Comparison of ENCODE assay signal across 29 cellular contexts in the genomic region with DNA sequence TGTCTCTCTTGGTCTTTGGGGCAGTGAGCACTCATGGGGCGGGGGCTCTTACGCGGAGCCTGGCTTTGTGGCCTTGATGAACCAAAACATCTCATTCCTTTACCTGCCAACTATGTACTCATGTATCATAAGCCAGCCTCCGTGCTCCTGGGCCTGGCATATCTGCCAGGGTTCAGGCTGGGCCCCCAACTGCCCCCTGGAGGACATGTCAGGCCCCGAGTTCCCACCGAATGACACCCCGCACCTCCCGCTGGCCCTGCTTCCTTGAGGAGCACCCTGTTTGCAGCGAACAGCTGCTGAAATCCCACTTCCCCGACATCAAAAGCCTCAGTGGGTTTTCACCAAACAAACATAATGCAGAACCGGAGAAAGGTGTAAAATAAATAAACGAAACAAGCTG.
DNase-seq lines count a peak whose midpoint lies in the region; ATAC-seq and TF ChIP-seq lines count a peak whose summit lies in the region.
"Had no signal": no experiment of that assay in that cellular context is flagged by ENCODE, and none has a peak within 500 bp of the region (broad histone marks: within the 10 kb centered on the region; RNA-seq: fewer than 3 reads in every experiment).

No MANE protein-coding gene starts in this region.

- no peak overlapping the region for H3K4me3 Mint-ChIP-seq in glutamatergic neuron (ENCODE audit: unreplicated experiment)
- H3K4me3 Mint-ChIP-seq: activated naive CD8-positive, alpha-beta T cell treated with anti-CD3 and anti-CD28 coated beads, Interleukin-2, amount 50 U/mL, for 24 hours; nephron; stimulated activated naive B cell treated with anti-CD40 and anti-IgM and Interleukin-4, amounts not matched to agents 10 μg/mL and 1 μg/mL and 100 μg/mL, for 72 hours; T-helper 17 cell had no signal

- no peak overlapping the region for H3K27ac ChIP-seq in cardiac muscle cell
- H3K27ac ChIP-seq in SJCRH30 = no peak overlapping the region
- H3K27ac ChIP-seq: dorsolateral prefrontal cortex, gastroesophageal sphincter, hepatocyte, KMS-11, upper lobe of left lung had no signal

- DNase-seq in cardiac muscle cell (ENCODE audit: low read depth in 1 of 2, low spot score in 1 of 2) (no peak), left cardiac atrium (no peak), SJCRH30 (peak; percentile 49), glutamatergic neuron (no peak), NCI-H446 (lab: John Stamatoyannopoulos, UW) (no peak), NCI-H524 (lab: John Stamatoyannopoulos, UW) (no peak)
- no peak for DNase-seq in activated T-cell treated with anti-CD3 and anti-CD28 coated beads, Interleukin-2, amount 50 U/mL, for 1 hour
- DNase-seq: activated CD4-positive, alpha-beta T cell treated with anti-CD3 and anti-CD28 coated beads, Interleukin-2, amount 50 U/mL, for 48 hours; activated CD4-positive, CD25-positive, alpha-beta regulatory T cell treated with anti-CD3 and anti-CD28 coated beads, Interleukin-2, amount 50 U/mL, for 72 hours; activated naive CD4-positive, alpha-beta T cell; activated naive CD8-positive, alpha-beta T cell treated with anti-CD3 and anti-CD28 coated beads, Interleukin-2, amount 50 U/mL, for 24 hours; DMS79; dorsolateral prefrontal cortex; GDM1; GOT3; left colon; NCI-H1417 treated with DMSO at 0.1 percent for 48 hours; NCI-H2107; NCI-H345; NCI-H774; OCI-M1; stimulated activated naive B cell treated with anti-CD40 and anti-IgM and Interleukin-4, amounts not matched to agents 10 μg/mL and 1 μg/mL and 100 μg/mL, for 72 hours; T-helper 17 cell; upper lobe of left lung had no signal

- H3K4me1 ChIP-seq in cardiac muscle cell (ENCODE audit: low read depth) (no peaks in the 10 kb centered on the region), SJCRH30 (peaks cover 21% of the 10 kb centered on the region)
- H3K4me1 ChIP-seq: gastroesophageal sphincter, upper lobe of left lung had no signal

- H3K9me3 ChIP-seq in cardiac muscle cell (ENCODE audit: low read depth) (no peaks in the 10 kb centered on the region), SJCRH30 (replicated peaks) (no peaks in the 10 kb centered on the region)
- H3K9me3 ChIP-seq: gastroesophageal sphincter, upper lobe of left lung had no signal

- H3K27ac Mint-ChIP-seq in glutamatergic neuron (ENCODE audit: unreplicated experiment) = peak overlapping the region; percentile 12
- H3K27ac Mint-ChIP-seq: activated naive CD8-positive, alpha-beta T cell treated with anti-CD3 and anti-CD28 coated beads, Interleukin-2, amount 50 U/mL, for 24 hours; nephron; T-helper 17 cell had no signal

- peaks cover 36% of the 10 kb centered on the region for H3K4me1 Mint-ChIP-seq in glutamatergic neuron (ENCODE audit: low read depth, unreplicated experiment)
- H3K4me1 Mint-ChIP-seq: activated naive CD8-positive, alpha-beta T cell treated with anti-CD3 and anti-CD28 coated beads, Interleukin-2, amount 50 U/mL, for 24 hours; stimulated activated naive B cell treated with anti-CD40 and anti-IgM and Interleukin-4, amounts not matched to agents 10 μg/mL and 1 μg/mL and 100 μg/mL, for 72 hours; T-helper 17 cell had no signal

- H3K36me3 Mint-ChIP-seq in glutamatergic neuron (ENCODE audit: unreplicated experiment) = peaks cover 4% of the 10 kb centered on the region

- H3K9me3 Mint-ChIP-seq in glutamatergic neuron (ENCODE audit: unreplicated experiment) = peaks cover 3% of the 10 kb centered on the region
- H3K9me3 Mint-ChIP-seq: activated naive CD8-positive, alpha-beta T cell treated with anti-CD3 and anti-CD28 coated beads, Interleukin-2, amount 50 U/mL, for 24 hours; nephron; stimulated activated naive B cell treated with anti-CD40 and anti-IgM and Interleukin-4, amounts not matched to agents 10 μg/mL and 1 μg/mL and 100 μg/mL, for 72 hours had no signal

- ATAC-seq in left cardiac atrium = no peak
- no peak for ATAC-seq in HG03280 (IDR thresholded peaks at IDR 0.05; ENCODE audit: unreplicated experiment)
- ATAC-seq: activated naive CD8-positive, alpha-beta T cell treated with anti-CD3 and anti-CD28 coated beads, Interleukin-2, amount 50 U/mL, for 24 hours; gastroesophageal sphincter; left colon; stimulated activated naive B cell treated with anti-CD40 and anti-IgM and Interleukin-4, amounts not matched to agents 10 μg/mL and 1 μg/mL and 100 μg/mL, for 72 hours; T-helper 17 cell had no signal

- H3K27me3 Mint-ChIP-seq in glutamatergic neuron (ENCODE audit: unreplicated experiment) = peaks cover 10% of the 10 kb centered on the region
- H3K27me3 Mint-ChIP-seq: activated naive CD8-positive, alpha-beta T cell treated with anti-CD3 and anti-CD28 coated beads, Interleukin-2, amount 50 U/mL, for 24 hours; stimulated activated naive B cell treated with anti-CD40 and anti-IgM and Interleukin-4, amounts not matched to agents 10 μg/mL and 1 μg/mL and 100 μg/mL, for 72 hours; T-helper 17 cell had no signal

- H3K27me3 ChIP-seq in cardiac muscle cell = no peaks in the 10 kb centered on the region
- H3K27me3 ChIP-seq in SJCRH30 = no peaks in the 10 kb centered on the region
- H3K27me3 ChIP-seq: dorsolateral prefrontal cortex, gastroesophageal sphincter, hepatocyte, upper lobe of left lung had no signal

- intact Hi-C loops in left cardiac atrium (cut with DNase I) = no loop called here

- no peak overlapping the region for H3K4me3 ChIP-seq in cardiac muscle cell
- H3K4me3 ChIP-seq in SJCRH30 = no peak overlapping the region
- H3K4me3 ChIP-seq: gastroesophageal sphincter, hepatocyte, upper lobe of left lung had no signal

- TF ChIP-seq CTCF in cardiac muscle cell (IDR thresholded peaks at IDR 0.05; ENCODE audit: low read depth, low read length) = peak; percentile 11
- peak; percentile 13 for TF ChIP-seq CTCF in glutamatergic neuron (IDR thresholded peaks at IDR 0.05; ENCODE audit: partially characterized antibody, unreplicated experiment)

- H3K36me3 ChIP-seq in cardiac muscle cell (no peaks in the 10 kb centered on the region), SJCRH30 (no peaks in the 10 kb centered on the region)

Comparison
In these comparisons a context has a peak if more than half of its experiments do, and no peak if none do; other contexts are left out.
1. DNase-seq: peak in SJCRH30 (2 of 2); none in cardiac muscle cell (0 of 2), left cardiac atrium (single experiment), glutamatergic neuron (single experiment), NCI-H446 (0 of 2), NCI-H524 (0 of 2) and activated T-cell treated with anti-CD3 and anti-CD28 coated beads, Interleukin-2, amount 50 U/mL, for 1 hour (single experiment).